In the genomic region with DNA sequence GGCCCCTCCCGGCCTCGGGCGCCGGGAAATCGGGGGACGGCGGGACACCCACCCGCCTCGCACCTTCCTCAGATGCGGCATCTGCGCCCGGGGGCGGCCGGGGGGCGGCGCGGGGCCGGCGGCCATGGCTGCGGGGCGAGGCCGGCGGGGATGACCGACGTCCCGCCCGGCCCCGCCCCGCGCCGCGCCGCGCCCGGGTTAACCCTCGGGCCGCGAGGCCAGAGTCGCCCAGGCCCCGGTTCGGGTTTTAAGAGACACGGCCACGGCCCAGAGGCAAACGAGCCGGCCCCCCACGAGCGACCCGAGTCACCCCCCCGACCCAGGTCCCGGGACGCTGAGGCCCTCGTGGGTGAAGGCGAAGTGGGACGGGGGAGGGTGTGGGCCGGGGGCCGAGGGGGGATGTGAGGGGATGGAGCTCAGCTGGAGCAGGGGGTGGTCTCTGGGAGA, we compare ENCODE assay signal across 9 cellular contexts. TPM values are rescaled to one million over a fixed set of nuclear protein-coding genes. Genes with fewer than 3 reads are reported as not detected.
DNase-seq lines count a peak whose midpoint lies in the region; ATAC-seq, FAIRE-seq and TF ChIP-seq lines count a peak whose summit lies in the region.
"Had no signal": no experiment of that assay in that cellular context is flagged by ENCODE, and none has a peak within 500 bp of the region (broad histone marks: within the 10 kb centered on the region; RNA-seq: fewer than 3 reads in every experiment).

A gene (minus strand): TSS at position 159 of the 447 bp plus-strand sequence. CDS start 33 bp downstream, at position 126.

- ATAC-seq in HG03457 (IDR thresholded peaks at IDR 0.05; ENCODE audit: unreplicated experiment) = no peak

- H3K36me3 ChIP-seq in astrocyte (ENCODE audit: insufficient read depth, low read length) (no peaks in the 10 kb centered on the region), hepatocyte (replicated peaks; ENCODE audit: insufficient read depth, low read depth) (no peaks in the 10 kb centered on the region)

- peak within 1 kb of the TSS; percentile 77 for H3K4me3 Mint-ChIP-seq in astrocyte (ENCODE audit: unreplicated experiment)

- H3K9me3 Mint-ChIP-seq in astrocyte (ENCODE audit: unreplicated experiment) = no peaks in the 10 kb centered on the region

- H3K27me3 ChIP-seq in astrocyte (ENCODE audit: insufficient read depth, low read length) (peaks cover 5% of the 10 kb centered on the region), hepatocyte (peaks cover 41% of the 10 kb centered on the region)

- H3K4me1 ChIP-seq in astrocyte (ENCODE audit: insufficient read depth, low read length) = peaks cover 4% of the 10 kb centered on the region
- H3K4me1 ChIP-seq in hepatocyte (ENCODE audit: insufficient read depth) = peaks cover 2% of the 10 kb centered on the region

- H3K9me2 ChIP-seq in hepatocyte (replicated peaks; ENCODE audit: insufficient read depth) = no peaks in the 10 kb centered on the region

- H3K79me2 ChIP-seq in astrocyte (ENCODE audit: insufficient read depth, low read length) = no peaks in the 10 kb centered on the region
- H3K79me2 ChIP-seq in hepatocyte = no peaks in the 10 kb centered on the region

- H4K20me1 ChIP-seq in astrocyte (ENCODE audit: insufficient read depth, low read length) (peaks cover 4% of the 10 kb centered on the region), hepatocyte (ENCODE audit: insufficient read depth, poor library complexity, severe bottlenecking) (no peaks in the 10 kb centered on the region)

- H2AFZ ChIP-seq in astrocyte (ENCODE audit: low read depth, low read length) (peak within 1 kb of the TSS; percentile 52), hepatocyte (no peak within 1 kb of the TSS)

- H3K27ac ChIP-seq in astrocyte (ENCODE audit: low read depth, low read length) (no peak within 1 kb of the TSS), hepatocyte (no peak within 1 kb of the TSS)

- WGBS in hepatocyte (ENCODE audit: low lambda C conversion rate, missing lambda C conversion rate) = no CpG with 5 or more reads among the region's 56 CpGs

- DNase-seq in GM10266 (ENCODE audit: extremely low spot score) (peak; percentile 38), astrocyte (ENCODE audit: low read depth) (no peak), hepatocyte (ENCODE audit: low spot score) (no peak), skeletal muscle cell (ENCODE audit: low read depth) (no peak), NCI-H748 treated with DMSO at 0.1 percent for 48 hours (lab: John Stamatoyannopoulos, UW) (no peak), EL (no peak), OCI-M1 (lab: John Stamatoyannopoulos, UW) (no peak)

- no peak for FAIRE-seq in astrocyte (lab: Jason Lieb, UNC)
- FAIRE-seq: TTC549 had no signal

- no peak within 1 kb of the TSS for H3K27ac Mint-ChIP-seq in astrocyte (ENCODE audit: unreplicated experiment)

- H3K4me3 ChIP-seq in astrocyte (ENCODE audit: insufficient read depth, low read depth, low read length) = no peak within 1 kb of the TSS
- H3K4me3 ChIP-seq in hepatocyte = no peak within 1 kb of the TSS
- H3K4me3 ChIP-seq in skeletal muscle cell (ENCODE audit: low read depth, low read length) = peak within 1 kb of the TSS; percentile 42

- TF ChIP-seq CTCF in GM10266 (IDR thresholded peaks at IDR 0.05; ENCODE audit: control insufficient read depth, insufficient read depth, low read depth, missing control alignments) = no peak
- no peak for TF ChIP-seq CTCF in astrocyte (IDR thresholded peaks at IDR 0.05; ENCODE audit: insufficient read depth, low read depth, low read length)
- no peak for TF ChIP-seq CTCF in hepatocyte (IDR thresholded peaks at IDR 0.05; ENCODE audit: poor library complexity)

- H3K27me3 Mint-ChIP-seq in astrocyte (ENCODE audit: low read depth, unreplicated experiment) = peaks cover 18% of the 10 kb centered on the region

- no peaks in the 10 kb centered on the region for H3K4me1 Mint-ChIP-seq in astrocyte (ENCODE audit: low read depth, unreplicated experiment)

- H3K9ac ChIP-seq in astrocyte (ENCODE audit: low read length) = no peak within 1 kb of the TSS

- no peaks in the 10 kb centered on the region for H3K9me3 ChIP-seq in astrocyte (ENCODE audit: insufficient read depth, low read depth, low read length)
- no peaks in the 10 kb centered on the region for H3K9me3 ChIP-seq in hepatocyte (ENCODE audit: low read depth)

- H3K4me2 ChIP-seq in astrocyte (ENCODE audit: low read length) = peak within 1 kb of the TSS; percentile 76
- peak within 1 kb of the TSS; percentile 91 for H3K4me2 ChIP-seq in hepatocyte

- no peaks in the 10 kb centered on the region for H3K36me3 Mint-ChIP-seq in astrocyte (ENCODE audit: low read depth, unreplicated experiment)

RNA-seq across cellular contexts. Expression of the gene that starts here (rescaled TPM):
- 2.7 and 2.8 TPM in 2 replicates for total RNA-seq in astrocyte
- total RNA-seq in hepatocyte = 0.04 and 0.57 TPM in 2 replicates
- polyA plus RNA-seq in hepatocyte = 0.93 and 3.4 TPM in 2 replicates
